Comparison of ENCODE assay signal across 14 cellular contexts in the genomic region with DNA sequence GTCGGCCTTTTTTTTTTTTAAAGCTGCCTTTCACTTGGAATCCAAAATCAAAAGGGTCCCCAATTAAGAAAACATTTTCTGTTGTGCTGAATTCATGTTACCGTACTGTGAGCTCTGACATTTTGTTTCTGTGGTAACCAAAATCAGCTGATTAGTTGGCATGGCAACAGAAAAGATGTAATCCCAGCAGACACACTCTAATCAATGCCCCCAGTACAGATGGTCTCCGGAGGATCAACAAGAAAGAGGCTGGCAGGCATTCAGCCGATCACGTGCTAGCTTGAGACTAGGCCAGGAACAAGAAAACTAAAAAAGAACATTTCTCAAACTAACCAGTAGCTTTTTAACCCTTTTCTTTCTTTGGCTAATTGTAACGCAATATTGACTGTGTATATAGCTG.
DNase-seq lines count a peak whose midpoint lies in the region; ATAC-seq, FAIRE-seq and TF ChIP-seq lines count a peak whose summit lies in the region.
"Had no signal": no experiment of that assay in that cellular context is flagged by ENCODE, and none has a peak within 500 bp of the region (broad histone marks: within the 10 kb centered on the region; RNA-seq: fewer than 3 reads in every experiment).

No MANE protein-coding gene starts in this region.

- H3K9me3 Mint-ChIP-seq in glutamatergic neuron (ENCODE audit: unreplicated experiment), result no peaks in the 10 kb centered on the region
- H3K9me3 Mint-ChIP-seq: activated CD4-positive, alpha-beta T cell treated with anti-CD3 and anti-CD28 coated beads, Interleukin-2, amount 10 ng/mL, durations not matched to agents 7 days and 5 days had no signal

- H3K79me1 ChIP-seq in neuronal stem cell (ENCODE audit: low read depth, low read length), result no peaks in the 10 kb centered on the region

- H3K4me1 ChIP-seq in adrenal gland (replicated peaks in 1 of 2), result no peaks in the 10 kb centered on the region
- peaks cover 7 to 17% of the 10 kb centered on the region in 2 donors for H3K4me1 ChIP-seq in neuronal stem cell (ENCODE audit: control insufficient read depth in 2 of 2, insufficient read depth in 1 of 2, low read depth in 1 of 2, low read length in 2 of 2)
- no peaks in the 10 kb centered on the region for H3K4me1 ChIP-seq in psoas muscle
- H3K4me1 ChIP-seq in small intestine (ENCODE audit: control insufficient read depth in 2 of 2, insufficient read depth in 1 of 2, low read depth in 1 of 2, low read length in 1 of 2), result no peaks in the 10 kb centered on the region
- H3K4me1 ChIP-seq: Peyer's patch, upper lobe of left lung had no signal

- no peak for FAIRE-seq in small intestine (lab: Jason Lieb, UNC)
- FAIRE-seq: astrocyte had no signal

- WGBS in adrenal gland, 4 donors, result 64 to 69% (median 65%) methylated on average over 6 of the region's 6 CpGs
- no CpG with 5 or more reads among the region's 6 CpGs for WGBS in neuronal stem cell (ENCODE audit: extremely low coverage in 2 of 2, insufficient read length in 2 of 2, insufficient replicate concordance in 1 of 2), 2 donors
- 23 to 29% (median 27%) methylated on average over 6 of the region's 6 CpGs for WGBS in psoas muscle, 3 donors
- 49 to 51% (median 50%) methylated on average over 6 of the region's 6 CpGs for WGBS in small intestine, 3 donors

- DNase-seq in DMS 273 (lab: John Stamatoyannopoulos, UW; ENCODE audit: unreplicated experiment), result peak; percentile 74
- peak in 4 of 7 donors; percentile 24 to 82 (median 44) for DNase-seq in adrenal gland
- DNase-seq in glutamatergic neuron, result peak; percentile 58
- peak; percentile 72 for DNase-seq in neuronal stem cell (ENCODE audit: low spot score)
- DNase-seq in psoas muscle, result no peak
- no peak for DNase-seq in NCI-H2029 treated with DMSO at 0.1 percent for 48 hours (lab: John Stamatoyannopoulos, UW)
- no peak for DNase-seq in small intestine
- DNase-seq: activated CD4-positive, alpha-beta T cell treated with anti-CD3 and anti-CD28 coated beads, Interleukin-2, amount 10 ng/mL, durations not matched to agents 7 days and 5 days; DMS53; effector CD8-positive, alpha-beta T cell; Peyer's patch; upper lobe of left lung had no signal

- H3K4me3 ChIP-seq in adrenal gland, result no peak overlapping the region
- no peak overlapping the region for H3K4me3 ChIP-seq in neuronal stem cell (ENCODE audit: low read length in 2 of 2)
- H3K4me3 ChIP-seq in psoas muscle, result no peak overlapping the region
- H3K4me3 ChIP-seq in small intestine (ENCODE audit: low read depth in 1 of 2, low read length in 2 of 2), result no peak overlapping the region
- H3K4me3 ChIP-seq: Peyer's patch, upper lobe of left lung had no signal

- H4K8ac ChIP-seq in neuronal stem cell (ENCODE audit: low read depth, low read length), result no peak overlapping the region

- H3K27me3 Mint-ChIP-seq in glutamatergic neuron (ENCODE audit: unreplicated experiment), result no peaks in the 10 kb centered on the region
- H3K27me3 Mint-ChIP-seq: activated CD4-positive, alpha-beta T cell treated with anti-CD3 and anti-CD28 coated beads, Interleukin-2, amount 10 ng/mL, durations not matched to agents 7 days and 5 days had no signal

- no peak overlapping the region for H3K4ac ChIP-seq in neuronal stem cell (ENCODE audit: low read length)

- ATAC-seq in GM18861 (IDR thresholded peaks at IDR 0.05; ENCODE audit: unreplicated experiment) (no peak), psoas muscle (no peak)

- H3K9ac ChIP-seq in neuronal stem cell (ENCODE audit: low read depth, low read length, poor library complexity), result no peak overlapping the region

- H3K27ac Mint-ChIP-seq in glutamatergic neuron (ENCODE audit: unreplicated experiment), result peak overlapping the region; percentile 81
- H3K27ac Mint-ChIP-seq: activated CD4-positive, alpha-beta T cell treated with anti-CD3 and anti-CD28 coated beads, Interleukin-2, amount 10 ng/mL, durations not matched to agents 7 days and 5 days had no signal

- H3K4me3 Mint-ChIP-seq in glutamatergic neuron (ENCODE audit: unreplicated experiment), result peak overlapping the region; percentile 79
- H3K4me3 Mint-ChIP-seq: activated CD4-positive, alpha-beta T cell treated with anti-CD3 and anti-CD28 coated beads, Interleukin-2, amount 10 ng/mL, durations not matched to agents 7 days and 5 days had no signal

- H2BK12ac ChIP-seq in neuronal stem cell (ENCODE audit: low read length), result no peak overlapping the region

- no peak overlapping the region for H2BK120ac ChIP-seq in neuronal stem cell (ENCODE audit: low read depth, low read length)

- no peak overlapping the region for H2BK5ac ChIP-seq in neuronal stem cell (ENCODE audit: low read length)

- H3K27ac ChIP-seq in adrenal gland (no peak overlapping the region), neuronal stem cell (replicated peaks; ENCODE audit: low read length) (peak overlapping the region; percentile 55), psoas muscle (no peak overlapping the region), small intestine (ENCODE audit: low read depth in 1 of 2, low read length in 1 of 2) (no peak overlapping the region)
- H3K27ac ChIP-seq: Peyer's patch, upper lobe of left lung had no signal

- H3K27me3 ChIP-seq in adrenal gland, result no peaks in the 10 kb centered on the region
- no peaks in the 10 kb centered on the region for H3K27me3 ChIP-seq in neuronal stem cell (ENCODE audit: control insufficient read depth in 3 of 3, insufficient read depth in 3 of 3, low read depth in 1 of 3, low read length in 3 of 3)
- H3K27me3 ChIP-seq in psoas muscle (ENCODE audit: insufficient read depth in 3 of 3, low read length in 2 of 3), result peaks cover 0 to 2% (median 0%) of the 10 kb centered on the region in 3 donors
- no peaks in the 10 kb centered on the region for H3K27me3 ChIP-seq in small intestine (ENCODE audit: control insufficient read depth in 2 of 2, insufficient read depth in 2 of 2, low read length in 2 of 2)
- H3K27me3 ChIP-seq: Peyer's patch, upper lobe of left lung had no signal

- H3K18ac ChIP-seq in neuronal stem cell (ENCODE audit: low read length), result no peak overlapping the region

- no peaks in the 10 kb centered on the region for H3K9me3 ChIP-seq in adrenal gland (replicated peaks in 1 of 3)
- no peaks in the 10 kb centered on the region for H3K9me3 ChIP-seq in neuronal stem cell (replicated peaks in 1 of 2; ENCODE audit: control insufficient read depth in 2 of 2, insufficient read depth in 1 of 2, low read depth in 1 of 2, low read length in 2 of 2)
- H3K9me3 ChIP-seq in psoas muscle, result no peaks in the 10 kb centered on the region
- no peaks in the 10 kb centered on the region for H3K9me3 ChIP-seq in small intestine (ENCODE audit: control insufficient read depth, low read depth)
- H3K9me3 ChIP-seq: Peyer's patch, upper lobe of left lung had no signal

- H2AK5ac ChIP-seq in neuronal stem cell (ENCODE audit: low read depth, low read length), result no peak overlapping the region

- H3K4me1 Mint-ChIP-seq in glutamatergic neuron (ENCODE audit: low read depth, unreplicated experiment), result peaks cover 35% of the 10 kb centered on the region
- H3K4me1 Mint-ChIP-seq: activated CD4-positive, alpha-beta T cell treated with anti-CD3 and anti-CD28 coated beads, Interleukin-2, amount 10 ng/mL, durations not matched to agents 7 days and 5 days had no signal

- no peak overlapping the region for H3K14ac ChIP-seq in neuronal stem cell (ENCODE audit: low read length)

- H2BK15ac ChIP-seq in neuronal stem cell (ENCODE audit: low read length), result no peak overlapping the region

- H3K23ac ChIP-seq in neuronal stem cell (ENCODE audit: low read depth, low read length, poor library complexity), result no peak overlapping the region

- TF ChIP-seq CTCF in adrenal gland (IDR thresholded peaks at IDR 0.05), result no peak
- no peak for TF ChIP-seq CTCF in glutamatergic neuron (IDR thresholded peaks at IDR 0.05; ENCODE audit: partially characterized antibody, unreplicated experiment)
- TF ChIP-seq CTCF in psoas muscle (IDR thresholded peaks at IDR 0.05), result no peak

- H2AFZ ChIP-seq in neuronal stem cell (ENCODE audit: low read length), result peak overlapping the region; percentile 23

- intact Hi-C loops in adrenal gland (cut with DNase I), result no loop called here
- intact Hi-C loops in psoas muscle (cut with DNase I), result no loop called here

- H3K4me2 ChIP-seq in neuronal stem cell (ENCODE audit: insufficient read depth, low read length, poor library complexity, severe bottlenecking), result no peak overlapping the region

- H4K91ac ChIP-seq in neuronal stem cell (ENCODE audit: low read depth, low read length, poor library complexity), result no peak overlapping the region

- H3K36me3 ChIP-seq in adrenal gland (replicated peaks in 1 of 2) (no peaks in the 10 kb centered on the region), neuronal stem cell (replicated peaks in 1 of 2; ENCODE audit: control insufficient read depth in 2 of 2, insufficient read depth in 2 of 2, low read length in 2 of 2) (no peaks in the 10 kb centered on the region), psoas muscle (ENCODE audit: insufficient read depth in 1 of 2, low read depth in 1 of 2) (no peaks in the 10 kb centered on the region), small intestine (ENCODE audit: control insufficient read depth in 2 of 2, insufficient read depth in 2 of 2, low read length in 2 of 2) (no peaks in the 10 kb centered on the region)
- H3K36me3 ChIP-seq: Peyer's patch had no signal

- TF ChIP-seq POLR2A in adrenal gland (IDR thresholded peaks at IDR 0.05), result no peak

- no peaks in the 10 kb centered on the region for H3K36me3 Mint-ChIP-seq in glutamatergic neuron (ENCODE audit: unreplicated experiment)

Comparison
In these comparisons a context has a peak if more than half of its experiments do, and no peak if none do; other contexts are left out.
1. DNase-seq: peak in DMS 273 (single experiment), adrenal gland (4 of 7), glutamatergic neuron (single experiment) and neuronal stem cell (single experiment); none in psoas muscle (0 of 2), NCI-H2029 treated with DMSO at 0.1 percent for 48 hours (single experiment) and small intestine (single experiment).